In the genomic region with DNA sequence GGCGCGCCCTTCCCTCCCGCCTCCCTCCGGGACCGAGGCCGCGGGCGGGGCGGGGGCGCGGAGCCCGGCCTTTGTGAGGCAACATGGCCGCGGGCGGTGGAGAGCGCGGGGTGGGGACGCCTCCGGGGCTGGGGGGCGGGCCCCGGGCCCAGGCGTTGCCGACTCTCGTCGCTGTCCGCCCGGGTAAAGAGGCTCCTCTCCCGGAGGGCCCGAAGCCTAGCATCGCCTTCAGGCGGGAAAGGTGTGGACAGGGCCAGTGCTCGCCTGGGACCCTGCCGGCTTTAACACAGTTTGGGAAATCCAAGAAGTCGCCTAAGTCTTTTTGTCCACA, we compare ENCODE assay signal across 8 cellular contexts. TPM values are rescaled to one million over a fixed set of nuclear protein-coding genes. Genes with fewer than 3 reads are reported as not detected.
DNase-seq lines count a peak whose midpoint lies in the region; ATAC-seq, FAIRE-seq and TF ChIP-seq lines count a peak whose summit lies in the region.

No MANE protein-coding gene starts in this region.

- no peaks in the 10 kb centered on the region for H3K9me3 Mint-ChIP-seq in T-helper 1 cell treated with Interleukin-12 subunit alpha and Interleukin-12 subunit beta and Interleukin-4 antibody, amounts not matched to agents 30 μg/mL and 1 μg/mL, for 36 hours

- peaks cover 16% of the 10 kb centered on the region for H3K9me1 ChIP-seq in K562 (ENCODE audit: control insufficient read depth, insufficient read depth, low read length)

- in situ Hi-C loops in K562 (cut with MboI): no loop called here

- peaks cover 35% of the 10 kb centered on the region for H3K4me1 Mint-ChIP-seq in T-helper 1 cell treated with Interleukin-12 subunit alpha and Interleukin-12 subunit beta and Interleukin-4 antibody, amounts not matched to agents 30 μg/mL and 1 μg/mL, for 36 hours (ENCODE audit: low read depth)

- no peaks in the 10 kb centered on the region for H3K9me3 ChIP-seq in K562 (replicated peaks; ENCODE audit: control insufficient read depth, insufficient read depth, low read depth, low read length)
- no peaks in the 10 kb centered on the region for H3K9me3 ChIP-seq in iPS-20b (ENCODE audit: insufficient read depth, low read depth, low read length)

- H4K20me1 ChIP-seq in K562 (replicated peaks; ENCODE audit: control insufficient read depth, insufficient read depth, low read length): peaks cover 33% of the 10 kb centered on the region

- H3K27me3 ChIP-seq in K562 (ENCODE audit: control insufficient read depth in 2 of 2, insufficient read depth in 2 of 2, low read length in 2 of 2) (no peaks in the 10 kb centered on the region), iPS-20b (ENCODE audit: insufficient read depth, low read length) (no peaks in the 10 kb centered on the region)

- peak overlapping the region; percentile 95 for H3K4me2 ChIP-seq in K562 (ENCODE audit: insufficient read depth, low read length)

- H3K9ac ChIP-seq in K562 (ENCODE audit: insufficient read depth in 1 of 2, low read depth in 2 of 2, low read length in 2 of 2): peak overlapping the region; percentile 85 to 96
- H3K9ac ChIP-seq in iPS-20b (ENCODE audit: low read depth, low read length): peak overlapping the region; percentile 100

- TF ChIP-seq CTCF in K562 (IDR thresholded peaks at IDR 0.05 in 2 of 3, conservative IDR thresholded peaks at IDR 0.05 in 1 of 3; ENCODE audit: insufficient read depth in 2 of 3, low read depth in 1 of 3, low read length in 3 of 3): no peak

- intact Hi-C loops in K562 (cut with micrococcal nuclease): loop anchor here (1.0 to 2.0 kb wide), 3 partner anchors 22 to 55 kb away; a partner anchor contains a TSS

- TF ChIP-seq RAD21 in K562 (CRISPR knock-in tag; conservative IDR thresholded peaks at IDR 0.05 in 1 of 2, IDR thresholded peaks at IDR 0.05 in 1 of 2): no peak

- ATAC-seq in GM19438 (IDR thresholded peaks at IDR 0.05; ENCODE audit: low read depth, unreplicated experiment) (peak; percentile 64), HG03520 (IDR thresholded peaks at IDR 0.05; ENCODE audit: unreplicated experiment) (peak; percentile 38), K562 (peak; percentile 73)

- H3K4me3 Mint-ChIP-seq in T-helper 1 cell treated with Interleukin-12 subunit alpha and Interleukin-12 subunit beta and Interleukin-4 antibody, amounts not matched to agents 30 μg/mL and 1 μg/mL, for 36 hours: peak overlapping the region; percentile 81

- peak overlapping the region; percentile 25 for H2AFZ ChIP-seq in K562 (ENCODE audit: low read depth, low read length)

- H3K36me3 ChIP-seq in K562 (ENCODE audit: control insufficient read depth, insufficient read depth, low read length) (peaks cover 39% of the 10 kb centered on the region), iPS-20b (ENCODE audit: insufficient read depth, low read depth, low read length) (peaks cover 21% of the 10 kb centered on the region)

- TF ChIP-seq EP300 in K562 (IDR thresholded peaks at IDR 0.05; ENCODE audit: low read length): no peak

- peak overlapping the region; percentile 67 for H3K4me3 ChIP-seq in K562
- peak overlapping the region; percentile 100 for H3K4me3 ChIP-seq in iPS-20b (ENCODE audit: low read length)

- DNase-seq in COR-L47 (lab: John Stamatoyannopoulos, UW) (peak; percentile 71), K562 (ENCODE audit: extremely low read depth in 1 of 4, low spot score in 3 of 4) (peak; percentile 96 to 100 (median 99)), 8988T (no peak)
- peak; percentile 69 for DNase-seq in stimulated activated CD4-positive, alpha-beta T cell treated with anti-CD3 and anti-CD28 coated beads, Interleukin-12 subunit alpha, Interleukin-12 subunit beta, amount 100 ng/mL, for 4 hours

- FAIRE-seq in K562 (lab: Jason Lieb, UNC): no peak

- H3K27ac Mint-ChIP-seq in T-helper 1 cell treated with Interleukin-12 subunit alpha and Interleukin-12 subunit beta and Interleukin-4 antibody, amounts not matched to agents 30 μg/mL and 1 μg/mL, for 36 hours: peak overlapping the region; percentile 79

- no TSS peak for BruUV-seq in K562 (replicated peaks; lab: Mats Ljungman, UMichigan)

- H3K4me1 ChIP-seq in K562 (replicated peaks in 1 of 2; ENCODE audit: control insufficient read depth in 2 of 2, insufficient read depth in 2 of 2, low read length in 2 of 2) (peaks cover 51 to 71% of the 10 kb centered on the region in 2 experiments), iPS-20b (ENCODE audit: insufficient read depth, low read length) (peaks cover 16% of the 10 kb centered on the region; the same call in 1 of the 2 replicates)

- H3K27ac ChIP-seq in K562 (ENCODE audit: extremely low read depth, low read depth, low read length) (peak overlapping the region; percentile 78), iPS-20b (ENCODE audit: low read length) (peak overlapping the region; percentile 96)

- H3K79me2 ChIP-seq in K562 (ENCODE audit: control insufficient read depth, insufficient read depth, low read length): peaks cover 55% of the 10 kb centered on the region

- POLR2A ChIA-PET in K562 (lab: Yijun Ruan, JAX): interaction anchor here (0.7 to 10.4 kb wide), 18 partner anchors 9 to 307 kb away, joined by 3 to 145 read pairs (median 4); a partner anchor contains a TSS

- H3K36me3 Mint-ChIP-seq in T-helper 1 cell treated with Interleukin-12 subunit alpha and Interleukin-12 subunit beta and Interleukin-4 antibody, amounts not matched to agents 30 μg/mL and 1 μg/mL, for 36 hours (ENCODE audit: low read depth): peaks cover 6% of the 10 kb centered on the region

- CTCF ChIA-PET in K562 (lab: Yijun Ruan, JAX; ENCODE audit: low intra/inter-chr PET ratio): interaction anchor here (0.8 kb wide), 1 partner anchor 19 kb away, joined by 4 read pairs; no protein-coding TSS in a partner anchor

- H3K27me3 Mint-ChIP-seq in T-helper 1 cell treated with Interleukin-12 subunit alpha and Interleukin-12 subunit beta and Interleukin-4 antibody, amounts not matched to agents 30 μg/mL and 1 μg/mL, for 36 hours (ENCODE audit: low read depth): no peaks in the 10 kb centered on the region

- WGBS in K562 (ENCODE audit: insufficient coverage, low coverage, missing lambda C conversion rate): under 1% methylated on average over 34 of the region's 34 CpGs

- TF ChIP-seq POLR2A in K562 (conservative IDR thresholded peaks at IDR 0.05): no peak

RNA-seq across cellular contexts. Expression of a gene that starts 0.4 kb away (rescaled TPM):
- 638 and 1,105 TPM in 2 replicates for total RNA-seq in K562 (2011; cell fraction: chromatin; rRNA removed; ENCODE audit: low replicate concordance)
- 550 and 577 TPM in 2 replicates for total RNA-seq in K562 (2011; cell fraction: nucleolus; rRNA removed)
- 502 and 511 TPM in 2 replicates for total RNA-seq in K562 (2011; cell fraction: nucleoplasm; rRNA removed)
- total RNA-seq in K562 (2014; rRNA removed) (107 and 108 TPM in 2 replicates), K562 (2014; rRNA removed; fragmentation: Illumina TruSeq; extraction: Trizol) (43.7 and 49.4 TPM in 2 replicates), K562 (2015; rRNA removed; fragmentation: Illumina TruSeq; extraction: Trizol) (80.1 and 81.2 TPM in 2 replicates), K562 (2021) (116 and 119 TPM in 2 replicates)
- polyA plus RNA-seq in K562 (2011; rRNA removed) (81.8 and 155 TPM in 2 replicates), K562 (2014; fragmentation: Illumina TruSeq; extraction: Trizol) (70.4 and 75.0 TPM in 2 replicates), K562 (2014; fragmentation: Nextera tagmentation; extraction: Ambion mirVana) (1 to 10 TPM; 5.9 to 7.7 TPM), K562 (2014; rRNA removed) (135 and 144 TPM in 2 replicates)
- 51.2 and 92.7 TPM in 2 replicates for polyA plus RNA-seq in K562 (2011; cell fraction: cytosol; rRNA removed)
- polyA plus RNA-seq in K562 (2011; cell fraction: nucleus; rRNA removed): 1,167 and 1,418 TPM in 2 replicates
- 76.7 and 85.3 TPM in 2 replicates for polyA plus RNA-seq in K562 (2012)
- polyA minus RNA-seq in K562 (2011; rRNA and poly(A)+ RNA removed): 62.1 and 82.0 TPM in 2 replicates
- polyA minus RNA-seq in K562 (2011; cell fraction: cytosol; rRNA and poly(A)+ RNA removed): 35.2 and 46.4 TPM in 2 replicates
- 210 and 349 TPM in 2 replicates for polyA minus RNA-seq in K562 (2011; cell fraction: nucleus; rRNA and poly(A)+ RNA removed)

RNA-seq across cellular contexts. Expression of a gene that starts 35.5 kb away (rescaled TPM):
- total RNA-seq in K562 (2011; cell fraction: chromatin; rRNA removed; ENCODE audit: low replicate concordance): 525 and 801 TPM in 2 replicates
- 523 and 591 TPM in 2 replicates for total RNA-seq in K562 (2011; cell fraction: nucleolus; rRNA removed)
- 545 and 554 TPM in 2 replicates for total RNA-seq in K562 (2011; cell fraction: nucleoplasm; rRNA removed)
- total RNA-seq in K562 (2014; rRNA removed) (2,045 and 2,260 TPM in 2 replicates), K562 (2014; rRNA removed; fragmentation: Illumina TruSeq; extraction: Trizol) (1,191 and 1,409 TPM in 2 replicates), K562 (2015; rRNA removed; fragmentation: Illumina TruSeq; extraction: Trizol) (1,591 and 1,659 TPM in 2 replicates), K562 (2021) (1,289 and 1,311 TPM in 2 replicates)
- polyA plus RNA-seq in K562 (2011; rRNA removed) (1,082 and 1,351 TPM in 2 replicates), K562 (2014; fragmentation: Illumina TruSeq; extraction: Trizol) (1,518 and 1,621 TPM in 2 replicates), K562 (2014; fragmentation: Nextera tagmentation; extraction: Ambion mirVana) (100 to 1,000 TPM; 162 to 207 TPM), K562 (2014; rRNA removed) (2,237 and 2,891 TPM in 2 replicates)
- polyA plus RNA-seq in K562 (2011; cell fraction: cytosol; rRNA removed): 950 and 1,655 TPM in 2 replicates
- polyA plus RNA-seq in K562 (2011; cell fraction: nucleus; rRNA removed): 1,008 and 1,512 TPM in 2 replicates
- polyA plus RNA-seq in K562 (2012): 795 and 1,074 TPM in 2 replicates
- polyA minus RNA-seq in K562 (2011; rRNA and poly(A)+ RNA removed): 896 and 959 TPM in 2 replicates
- polyA minus RNA-seq in K562 (2011; cell fraction: cytosol; rRNA and poly(A)+ RNA removed): 618 and 835 TPM in 2 replicates
- polyA minus RNA-seq in K562 (2011; cell fraction: nucleus; rRNA and poly(A)+ RNA removed): 183 and 414 TPM in 2 replicates

RNA-seq across cellular contexts. Expression of a gene that starts 36.6 kb away (rescaled TPM):
- total RNA-seq in K562 (2011; cell fraction: chromatin; rRNA removed; ENCODE audit: low replicate concordance): 249 and 785 TPM in 2 replicates
- total RNA-seq in K562 (2011; cell fraction: nucleolus; rRNA removed): 623 and 778 TPM in 2 replicates
- 344 and 378 TPM in 2 replicates for total RNA-seq in K562 (2011; cell fraction: nucleoplasm; rRNA removed)
- 203 and 254 TPM in 2 replicates for total RNA-seq in K562 (2014; rRNA removed)
- total RNA-seq in K562 (2014; rRNA removed; fragmentation: Illumina TruSeq; extraction: Trizol): 31.5 and 47.4 TPM in 2 replicates
- 151 and 170 TPM in 2 replicates for total RNA-seq in K562 (2015; rRNA removed; fragmentation: Illumina TruSeq; extraction: Trizol)
- 222 and 242 TPM in 2 replicates for total RNA-seq in K562 (2021)
- polyA plus RNA-seq in K562 (2011; rRNA removed): 102 and 189 TPM in 2 replicates
- polyA plus RNA-seq in K562 (2011; cell fraction: cytosol; rRNA removed): 155 and 253 TPM in 2 replicates
- 1,476 and 1,701 TPM in 2 replicates for polyA plus RNA-seq in K562 (2011; cell fraction: nucleus; rRNA removed)
- 173 and 189 TPM in 2 replicates for polyA plus RNA-seq in K562 (2012)
- 140 and 177 TPM in 2 replicates for polyA plus RNA-seq in K562 (2014; fragmentation: Illumina TruSeq; extraction: Trizol)
- polyA plus RNA-seq in K562 (2014; fragmentation: Nextera tagmentation; extraction: Ambion mirVana): 1 to 10 TPM; 1.6 to 6.6 TPM
- polyA plus RNA-seq in K562 (2014; rRNA removed): 258 and 265 TPM in 2 replicates
- 57.9 and 72.9 TPM in 2 replicates for polyA minus RNA-seq in K562 (2011; rRNA and poly(A)+ RNA removed)
- polyA minus RNA-seq in K562 (2011; cell fraction: cytosol; rRNA and poly(A)+ RNA removed): 87.3 and 128 TPM in 2 replicates
- polyA minus RNA-seq in K562 (2011; cell fraction: nucleus; rRNA and poly(A)+ RNA removed): 286 and 369 TPM in 2 replicates

RNA-seq across cellular contexts. Expression of a gene that starts 51.2 kb away (rescaled TPM):
- 77.3 and 229 TPM in 2 replicates for total RNA-seq in K562 (2011; cell fraction: chromatin; rRNA removed; ENCODE audit: low replicate concordance)
- total RNA-seq in K562 (2011; cell fraction: nucleolus; rRNA removed): 110 and 113 TPM in 2 replicates
- total RNA-seq in K562 (2011; cell fraction: nucleoplasm; rRNA removed): 89.5 and 103 TPM in 2 replicates
- total RNA-seq in K562 (2014; rRNA removed) (16.4 and 27.9 TPM in 2 replicates), K562 (2014; rRNA removed; fragmentation: Illumina TruSeq; extraction: Trizol) (4.5 and 7.5 TPM in 2 replicates), K562 (2015; rRNA removed; fragmentation: Illumina TruSeq; extraction: Trizol) (9.8 and 11.3 TPM in 2 replicates), K562 (2021) (99.5 and 109 TPM in 2 replicates)
- polyA plus RNA-seq in K562 (2011; rRNA removed) (21.3 and 39.4 TPM in 2 replicates), K562 (2014; fragmentation: Illumina TruSeq; extraction: Trizol) (34.6 and 58.2 TPM in 2 replicates), K562 (2014; fragmentation: Nextera tagmentation; extraction: Ambion mirVana) (under 1 TPM; 0.04 to 0.15 TPM), K562 (2014; rRNA removed) (74.5 and 108 TPM in 2 replicates)
- 30.5 and 34.1 TPM in 2 replicates for polyA plus RNA-seq in K562 (2011; cell fraction: cytosol; rRNA removed)
- 388 and 500 TPM in 2 replicates for polyA plus RNA-seq in K562 (2011; cell fraction: nucleus; rRNA removed)
- polyA plus RNA-seq in K562 (2012): 47.3 and 69.3 TPM in 2 replicates
- 5.1 and 6.4 TPM in 2 replicates for polyA minus RNA-seq in K562 (2011; rRNA and poly(A)+ RNA removed)
- 26.3 and 42.5 TPM in 2 replicates for polyA minus RNA-seq in K562 (2011; cell fraction: cytosol; rRNA and poly(A)+ RNA removed)
- polyA minus RNA-seq in K562 (2011; cell fraction: nucleus; rRNA and poly(A)+ RNA removed): 38.9 and 55.3 TPM in 2 replicates

RNA-seq across cellular contexts. Expression of a gene that starts 59.5 kb away (rescaled TPM):
- total RNA-seq in K562 (2011; cell fraction: chromatin; rRNA removed; ENCODE audit: low replicate concordance): 160 and 395 TPM in 2 replicates
- 227 and 229 TPM in 2 replicates for total RNA-seq in K562 (2011; cell fraction: nucleolus; rRNA removed)
- total RNA-seq in K562 (2011; cell fraction: nucleoplasm; rRNA removed): 196 and 211 TPM in 2 replicates
- total RNA-seq in K562 (2014; rRNA removed) (70.1 and 95.8 TPM in 2 replicates), K562 (2014; rRNA removed; fragmentation: Illumina TruSeq; extraction: Trizol) (36.1 and 45.9 TPM in 2 replicates), K562 (2015; rRNA removed; fragmentation: Illumina TruSeq; extraction: Trizol) (55.8 and 57.2 TPM in 2 replicates), K562 (2021) (94.1 and 97.3 TPM in 2 replicates)
- polyA plus RNA-seq in K562 (2011; rRNA removed) (94.9 and 115 TPM in 2 replicates), K562 (2014; fragmentation: Illumina TruSeq; extraction: Trizol) (88.3 and 89.4 TPM in 2 replicates), K562 (2014; fragmentation: Nextera tagmentation; extraction: Ambion mirVana) (10 to 100 TPM; 15.5 to 17.5 TPM), K562 (2014; rRNA removed) (89.6 and 92.5 TPM in 2 replicates)
- polyA plus RNA-seq in K562 (2011; cell fraction: cytosol; rRNA removed): 157 and 209 TPM in 2 replicates
- 157 and 195 TPM in 2 replicates for polyA plus RNA-seq in K562 (2011; cell fraction: nucleus; rRNA removed)
- 68.2 and 73.0 TPM in 2 replicates for polyA plus RNA-seq in K562 (2012)
- polyA minus RNA-seq in K562 (2011; rRNA and poly(A)+ RNA removed): 130 and 186 TPM in 2 replicates
- polyA minus RNA-seq in K562 (2011; cell fraction: cytosol; rRNA and poly(A)+ RNA removed): 73.2 and 76.1 TPM in 2 replicates
- 63.1 and 85.0 TPM in 2 replicates for polyA minus RNA-seq in K562 (2011; cell fraction: nucleus; rRNA and poly(A)+ RNA removed)
